In genomic region chr3:69504232-69504631, GRCh38 we compare ENCODE assay signal across 16 cellular contexts.
"Had no signal": no experiment of that assay in that cellular context is flagged by ENCODE, and none has a peak within 500 bp of the region (broad histone marks: within the 10 kb centered on the region; RNA-seq: fewer than 3 reads in every experiment).

No MANE protein-coding gene starts in this region.

- H3K36me3 ChIP-seq: neutrophil, transverse colon had no signal

- H3K9me3 ChIP-seq: neutrophil, transverse colon had no signal

- H3K4me3 ChIP-seq: coronary artery, smooth muscle cell, transverse colon had no signal

- DNase-seq: activated CD4-positive, alpha-beta T cell treated with anti-CD3 and anti-CD28 coated beads, Interleukin-2, amount 50 U/mL, for 1 hour; activated naive CD4-positive, alpha-beta T cell treated with anti-CD3 and anti-CD28 coated beads for 36 hours; activated naive CD8-positive, alpha-beta T cell treated with anti-CD3 and anti-CD28 coated beads, Interleukin-2, amount 50 U/mL, for 24 hours; central memory CD4-positive, alpha-beta T cell; natural killer cell; posterior cingulate gyrus; stimulated activated CD4-positive, alpha-beta T cell treated with anti-CD3 and anti-CD28 coated beads, Interleukin-4, amount 100 ng/mL, for 4 hours; stimulated activated CD8-positive, alpha-beta memory T cell treated with anti-CD3 and anti-CD28 coated beads, Interleukin-4, amount 100 ng/mL, for 48 hours; stimulated activated naive CD4-positive, alpha-beta T cell treated with Interleukin-2 at 50 U/mL for 16 hours; substantia nigra; transverse colon had no signal

- H3K27ac ChIP-seq: coronary artery, neutrophil, transverse colon had no signal

- H3K4me2 ChIP-seq: smooth muscle cell had no signal

- ATAC-seq: activated naive CD8-positive, alpha-beta T cell treated with anti-CD3 and anti-CD28 coated beads, Interleukin-2, amount 50 U/mL, for 24 hours; activated T-helper 17 cell treated with anti-CD3 and anti-CD28 coated beads, Interleukin-2, amount 50 U/mL, for 72 hours; left lobe of liver; natural killer cell had no signal

- H3K27me3 ChIP-seq: neutrophil, transverse colon had no signal

- H3K4me1 ChIP-seq: transverse colon had no signal
